Comparison of ENCODE assay signal across 10 cellular contexts in genomic region chr18:71784777-71785176, GRCh38.
A peak's percentile ranks its signal among the peaks of the same experiment; 100 is the strongest.
DNase-seq lines count a peak whose midpoint lies in the region; ATAC-seq, FAIRE-seq and TF ChIP-seq lines count a peak whose summit lies in the region.
"Had no signal": no experiment of that assay in that cellular context is flagged by ENCODE, and none has a peak within 500 bp of the region (broad histone marks: within the 10 kb centered on the region; RNA-seq: fewer than 3 reads in every experiment).

No MANE protein-coding gene starts in this region.

- DNase-seq in SJCRH30: peak; percentile 5 to 46
- DNase-seq in kidney epithelial cell (ENCODE audit: low read depth): no peak
- no peak for DNase-seq in body of pancreas
- no peak for DNase-seq in pancreas
- no peak for DNase-seq in effector CD4-positive, alpha-beta T cell
- DNase-seq in ecto neural progenitor cell (ENCODE audit: low spot score): no peak
- DNase-seq: NCI-H1436 had no signal

- peak; percentile 44; the same call in 2 of the 3 replicates for TF ChIP-seq CTCF in GM12872 (IDR thresholded peaks at IDR 0.05; ENCODE audit: insufficient read depth, low read depth, low read length)
- TF ChIP-seq CTCF in kidney epithelial cell (IDR thresholded peaks at IDR 0.05; ENCODE audit: insufficient read depth, low read length, poor library complexity, severe bottlenecking): peak; percentile 53
- peak in 1 of 7 experiments; percentile 3 for TF ChIP-seq CTCF in body of pancreas (IDR thresholded peaks at IDR 0.05)
- TF ChIP-seq CTCF in pancreas (IDR thresholded peaks at IDR 0.05): no peak

- no peaks in the 10 kb centered on the region for H3K9me3 ChIP-seq in SJCRH30 (replicated peaks)
- H3K9me3 ChIP-seq in body of pancreas: no peaks in the 10 kb centered on the region
- H3K9me3 ChIP-seq in pancreas: no peaks in the 10 kb centered on the region
- H3K9me3 ChIP-seq: vagina had no signal

- H3K27ac ChIP-seq in SJCRH30: no peak overlapping the region
- no peak overlapping the region for H3K27ac ChIP-seq in body of pancreas
- no peak overlapping the region for H3K27ac ChIP-seq in pancreas
- H3K27ac ChIP-seq: vagina had no signal

- 69 to 76% methylated on average over 4 of the region's 4 CpGs for WGBS in body of pancreas, 2 donors
- WGBS in pancreas, 2 donors: 78 to 88% methylated on average over 4 of the region's 4 CpGs

- ATAC-seq in HG02610 (IDR thresholded peaks at IDR 0.05; ENCODE audit: unreplicated experiment) (peak; percentile 85), body of pancreas (no peak), pancreas (no peak)

- no peak for FAIRE-seq in pancreas (lab: Jason Lieb, UNC)

- H3K27me3 ChIP-seq in SJCRH30 (no peaks in the 10 kb centered on the region), kidney epithelial cell (ENCODE audit: control insufficient read depth, insufficient read depth, low read length) (no peaks in the 10 kb centered on the region), body of pancreas (no peaks in the 10 kb centered on the region), pancreas (no peaks in the 10 kb centered on the region)
- H3K27me3 ChIP-seq: vagina had no signal

- TF ChIP-seq POLR2A in body of pancreas (IDR thresholded peaks at IDR 0.05): no peak

- H3K4me1 ChIP-seq in SJCRH30: no peaks in the 10 kb centered on the region
- H3K4me1 ChIP-seq in body of pancreas: no peaks in the 10 kb centered on the region
- no peaks in the 10 kb centered on the region for H3K4me1 ChIP-seq in pancreas
- H3K4me1 ChIP-seq: vagina had no signal

- H3K36me3 ChIP-seq in SJCRH30: no peaks in the 10 kb centered on the region
- no peaks in the 10 kb centered on the region for H3K36me3 ChIP-seq in kidney epithelial cell (ENCODE audit: control insufficient read depth, insufficient read depth, low read length)
- no peaks in the 10 kb centered on the region for H3K36me3 ChIP-seq in body of pancreas (replicated peaks in 1 of 2; ENCODE audit: insufficient read depth in 1 of 2, low read depth in 2 of 2)
- H3K36me3 ChIP-seq in pancreas: no peaks in the 10 kb centered on the region
- H3K36me3 ChIP-seq: vagina had no signal

- intact Hi-C loops in body of pancreas (cut with DNase I): no loop called here
- intact Hi-C loops in pancreas (cut with DNase I): no loop called here

- H3K4me3 ChIP-seq in SJCRH30 (no peak overlapping the region), kidney epithelial cell (ENCODE audit: low read depth, low read length) (no peak overlapping the region), body of pancreas (no peak overlapping the region), pancreas (no peak overlapping the region)
- H3K4me3 ChIP-seq: vagina had no signal

Comparison
In these comparisons a context has a peak if more than half of its experiments do, and no peak if none do; other contexts are left out.
1. CTCF ChIP-seq: peak in GM12872 (single experiment) and kidney epithelial cell (single experiment); none in pancreas (0 of 4).
2. DNase-seq: peak in SJCRH30 (2 of 2); none in kidney epithelial cell (single experiment), body of pancreas (0 of 4), pancreas (0 of 6), effector CD4-positive, alpha-beta T cell (single experiment) and ecto neural progenitor cell (single experiment).